Comparison of ENCODE assay signal across 28 cellular contexts in the genomic region with DNA sequence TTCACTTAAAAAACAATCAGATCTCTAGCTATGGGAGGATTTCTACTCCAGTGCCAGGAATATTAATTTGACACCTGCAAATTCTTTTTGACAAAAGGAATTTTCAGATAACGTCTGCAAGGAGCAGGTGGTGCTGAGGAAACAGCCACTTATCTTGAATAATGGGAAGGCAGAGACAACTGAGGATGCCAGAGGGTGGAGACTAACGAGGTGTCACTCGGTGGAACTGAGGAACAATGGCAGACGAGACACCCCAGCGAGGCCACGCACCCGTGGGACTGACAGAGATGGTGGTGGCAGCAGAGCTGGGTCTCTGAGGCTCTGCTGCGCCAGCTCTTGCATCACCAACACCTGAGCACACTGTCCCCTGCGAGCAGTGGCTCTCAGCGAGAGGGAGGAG. TPM values are rescaled to one million over a fixed set of nuclear protein-coding genes. Genes with fewer than 3 reads are reported as not detected.
A peak's percentile ranks its signal among the peaks of the same experiment; 100 is the strongest.
DNase-seq lines count a peak whose midpoint lies in the region; FAIRE-seq and TF ChIP-seq lines count a peak whose summit lies in the region.
"Had no signal": no experiment of that assay in that cellular context is flagged by ENCODE, and none has a peak within 500 bp of the region (broad histone marks: within the 10 kb centered on the region; RNA-seq: fewer than 3 reads in every experiment).

No MANE protein-coding gene starts in this region.

- H3K4me3 Mint-ChIP-seq in T-helper 1 cell treated with Interleukin-12 subunit alpha and Interleukin-12 subunit beta and Interleukin-4 antibody, amounts not matched to agents 30 μg/mL and 1 μg/mL, for 36 hours, result no peak overlapping the region
- no peak overlapping the region for H3K4me3 Mint-ChIP-seq in Caco-2 (ENCODE audit: unreplicated experiment)
- H3K4me3 Mint-ChIP-seq in brain, result peak overlapping the region in 2 of 5 experiments; percentile 9 to 16
- no peak overlapping the region for H3K4me3 Mint-ChIP-seq in nephron progenitor cell
- H3K4me3 Mint-ChIP-seq: activated T-cell treated with anti-CD3 and anti-CD28 coated beads, Interleukin-2, amount 50 U/mL, for 24 hours; CD8-positive, alpha-beta T cell; endodermal cell; T-cell had no signal

- BruUV-seq in Caco-2 (replicated peaks; lab: Mats Ljungman, UMichigan), result no TSS peak

- 86 to 92% (median 88%) methylated on average over 10 of the region's 10 CpGs for WGBS in small intestine, 3 donors

- H3K36me3 ChIP-seq in Caco-2 (ENCODE audit: control insufficient read depth, insufficient read depth, low read length) (peaks cover 3% of the 10 kb centered on the region), small intestine (ENCODE audit: control insufficient read depth in 2 of 2, insufficient read depth in 2 of 2, low read length in 2 of 2) (peaks cover 0 to 3% of the 10 kb centered on the region in 2 donors)

- TF ChIP-seq CTCF in Caco-2 (IDR thresholded peaks at IDR 0.05; ENCODE audit: insufficient read depth in 1 of 2, low read depth in 1 of 2, low read length in 1 of 2, severe bottlenecking in 1 of 2, unreplicated experiment in 1 of 2), result no peak
- TF ChIP-seq CTCF in brain (conservative IDR thresholded peaks at IDR 0.05), result no peak
- no peak for TF ChIP-seq CTCF in nephron progenitor cell (IDR thresholded peaks at IDR 0.05)

- H3K4me3 ChIP-seq in Caco-2 (ENCODE audit: low read depth, low read length), result no peak overlapping the region
- no peak overlapping the region for H3K4me3 ChIP-seq in small intestine (ENCODE audit: low read depth in 1 of 2, low read length in 2 of 2)
- H3K4me3 ChIP-seq: esophagus muscularis mucosa, heart right ventricle, sigmoid colon, thoracic aorta had no signal

- POLR2A ChIA-PET in Caco-2 (lab: Charles Lee), result no interaction called here

- H3K27me3 Mint-ChIP-seq in T-helper 1 cell treated with Interleukin-12 subunit alpha and Interleukin-12 subunit beta and Interleukin-4 antibody, amounts not matched to agents 30 μg/mL and 1 μg/mL, for 36 hours (ENCODE audit: low read depth), result no peaks in the 10 kb centered on the region
- H3K27me3 Mint-ChIP-seq in Caco-2 (ENCODE audit: insufficient read depth, unreplicated experiment) (no peaks in the 10 kb centered on the region), brain (peaks cover 2% of the 10 kb centered on the region), nephron progenitor cell (ENCODE audit: low read depth, poor library complexity) (peaks cover 6% of the 10 kb centered on the region)
- H3K27me3 Mint-ChIP-seq: activated T-cell treated with anti-CD3 and anti-CD28 coated beads, Interleukin-2, amount 50 U/mL, for 24 hours; T-cell had no signal

- H3K4me1 ChIP-seq in Caco-2 (peaks cover 17% of the 10 kb centered on the region), small intestine (ENCODE audit: control insufficient read depth in 2 of 2, insufficient read depth in 1 of 2, low read depth in 1 of 2, low read length in 1 of 2) (no peaks in the 10 kb centered on the region)

- intact Hi-C loops in Caco-2 (cut with micrococcal nuclease; ENCODE audit: unreplicated experiment), result no loop called here

- H3K36me3 Mint-ChIP-seq in T-helper 1 cell treated with Interleukin-12 subunit alpha and Interleukin-12 subunit beta and Interleukin-4 antibody, amounts not matched to agents 30 μg/mL and 1 μg/mL, for 36 hours (ENCODE audit: low read depth), result peaks cover 9% of the 10 kb centered on the region
- peaks cover 62% of the 10 kb centered on the region for H3K36me3 Mint-ChIP-seq in Caco-2 (ENCODE audit: insufficient read depth, unreplicated experiment)
- H3K36me3 Mint-ChIP-seq in brain, result peaks cover 36% of the 10 kb centered on the region
- H3K36me3 Mint-ChIP-seq in nephron progenitor cell (ENCODE audit: low read depth), result peaks cover 21% of the 10 kb centered on the region

- no peaks in the 10 kb centered on the region for H3K9me3 Mint-ChIP-seq in T-helper 1 cell treated with Interleukin-12 subunit alpha and Interleukin-12 subunit beta and Interleukin-4 antibody, amounts not matched to agents 30 μg/mL and 1 μg/mL, for 36 hours
- H3K9me3 Mint-ChIP-seq in Caco-2 (ENCODE audit: unreplicated experiment) (no peaks in the 10 kb centered on the region), brain (no peaks in the 10 kb centered on the region), nephron progenitor cell (no peaks in the 10 kb centered on the region)
- H3K9me3 Mint-ChIP-seq: activated T-cell treated with anti-CD3 and anti-CD28 coated beads, Interleukin-2, amount 50 U/mL, for 24 hours; CD8-positive, alpha-beta T cell; endodermal cell; T-cell had no signal

- no peaks in the 10 kb centered on the region for H3K9me3 ChIP-seq in Caco-2
- no peaks in the 10 kb centered on the region for H3K9me3 ChIP-seq in small intestine (ENCODE audit: control insufficient read depth, low read depth)
- H3K9me3 ChIP-seq: esophagus muscularis mucosa, heart right ventricle, sigmoid colon, thoracic aorta had no signal

- CTCF ChIA-PET in Caco-2 (lab: Charles Lee), result no interaction called here

- H3K4me1 Mint-ChIP-seq in T-helper 1 cell treated with Interleukin-12 subunit alpha and Interleukin-12 subunit beta and Interleukin-4 antibody, amounts not matched to agents 30 μg/mL and 1 μg/mL, for 36 hours (ENCODE audit: low read depth), result no peaks in the 10 kb centered on the region
- H3K4me1 Mint-ChIP-seq in Caco-2 (ENCODE audit: low read depth, unreplicated experiment) (no peaks in the 10 kb centered on the region), brain (peaks cover 75% of the 10 kb centered on the region), nephron progenitor cell (peaks cover 38% of the 10 kb centered on the region)
- H3K4me1 Mint-ChIP-seq: T-cell had no signal

- DNase-seq in T-helper 1 cell (no peak), Caco-2 (no peak), nephron progenitor cell (no peak), cerebellar cortex (ENCODE audit: low spot score) (no peak), retina (no peak), small intestine (no peak)
- DNase-seq: activated naive CD4-positive, alpha-beta T cell treated with Interleukin-2 at 50 U/mL for 16 hours; activated T-cell treated with anti-CD3 and anti-CD28 coated beads, Interleukin-2, amount 50 U/mL, for 24 hours; AML-193; CD8-positive, alpha-beta T cell; endodermal cell; foreskin keratinocyte; H7; heart right ventricle; NCI-H187; NCI-H446 treated with DMSO at 0.1 percent for 48 hours; NCI-H82; sigmoid colon; stimulated activated CD4-positive, alpha-beta T cell treated with anti-CD3 and anti-CD28 coated beads, Interleukin-15, amount 100 ng/mL, for 24 hours; stimulated activated naive CD4-positive, alpha-beta T cell treated with Interleukin-2 at 50 U/mL for 16 hours; T-cell had no signal

- H3K27ac ChIP-seq in small intestine (ENCODE audit: low read depth in 1 of 2, low read length in 1 of 2), result no peak overlapping the region
- H3K27ac ChIP-seq: esophagus muscularis mucosa, foreskin keratinocyte, heart right ventricle, sigmoid colon, thoracic aorta had no signal

- FAIRE-seq in small intestine (lab: Jason Lieb, UNC), result no peak
- FAIRE-seq: A204.1, bronchial epithelial cell, TTC549 had no signal

- peak overlapping the region; percentile 27 for H3K27ac Mint-ChIP-seq in T-helper 1 cell treated with Interleukin-12 subunit alpha and Interleukin-12 subunit beta and Interleukin-4 antibody, amounts not matched to agents 30 μg/mL and 1 μg/mL, for 36 hours
- H3K27ac Mint-ChIP-seq in Caco-2 (ENCODE audit: unreplicated experiment) (peak overlapping the region; percentile 20), brain (peak overlapping the region; percentile 89 to 100 (median 96)), nephron progenitor cell (peak overlapping the region; percentile 92)
- H3K27ac Mint-ChIP-seq: activated T-cell treated with anti-CD3 and anti-CD28 coated beads, Interleukin-2, amount 50 U/mL, for 24 hours; CD8-positive, alpha-beta T cell; endodermal cell; T-cell had no signal

- H3K27me3 ChIP-seq in Caco-2 (replicated peaks; ENCODE audit: control insufficient read depth, insufficient read depth, low read length), result no peaks in the 10 kb centered on the region
- no peaks in the 10 kb centered on the region for H3K27me3 ChIP-seq in small intestine (ENCODE audit: control insufficient read depth in 2 of 2, insufficient read depth in 2 of 2, low read length in 2 of 2)
- H3K27me3 ChIP-seq: esophagus muscularis mucosa, foreskin keratinocyte, heart right ventricle, sigmoid colon had no signal

RNA-seq across cellular contexts. Expression of gene VAC14, which starts 42.2 kb away (rescaled TPM):
- total RNA-seq in Caco-2 (2022), result 63.5 and 67.3 TPM in 2 replicates
- 76.0 TPM for polyA plus RNA-seq in brain (ENCODE audit: insufficient read depth, low read depth, low replicate concordance)
- polyA plus RNA-seq in small intestine, result 10 to 100 TPM; 26.6 to 32.9 (median 31.1) TPM

Comparison
In these comparisons a context has a peak if more than half of its experiments do, and no peak if none do; other contexts are left out.
1. H3K27ac Mint-ChIP-seq: peak in every context shown above with its lines; median percentile 96 in brain; 92 in nephron progenitor cell; 27 in T-helper 1 cell treated with Interleukin-12 subunit alpha and Interleukin-12 subunit beta and Interleukin-4 antibody, amounts not matched to agents 30 μg/mL and 1 μg/mL, for 36 hours; 20 in Caco-2.